In genomic region chr14:61466905-61467280, GRCh38 we compare ENCODE assay signal across 19 cellular contexts.
DNase-seq lines count a peak whose midpoint lies in the region; ATAC-seq and TF ChIP-seq lines count a peak whose summit lies in the region.
"Had no signal": no experiment of that assay in that cellular context is flagged by ENCODE, and none has a peak within 500 bp of the region (broad histone marks: within the 10 kb centered on the region; RNA-seq: fewer than 3 reads in every experiment).

No MANE protein-coding gene starts in this region.

- CTCF ChIA-PET in activated CD4-positive, alpha-beta T cell treated with anti-CD3 and anti-CD28 coated beads for 36 hours (lab: Charles Lee): interaction anchor here (1.5 kb wide), 1 partner anchor 371 kb away, joined by 6 read pairs; no protein-coding TSS in a partner anchor
- CTCF ChIA-PET in IMR-90 (lab: Yijun Ruan, JAX): interaction anchor here (2.7 kb wide), 1 partner anchor 370 kb away, joined by 14 read pairs; no protein-coding TSS in a partner anchor

- H2BK15ac ChIP-seq in IMR-90 (ENCODE audit: low read depth, low read length): peak overlapping the region; percentile 83

- H3K9me3 ChIP-seq in IMR-90 (ENCODE audit: control insufficient read depth, insufficient read depth, low read length) (no peaks in the 10 kb centered on the region), prostate gland (no peaks in the 10 kb centered on the region), body of pancreas (no peaks in the 10 kb centered on the region)

- H3K9me1 ChIP-seq in IMR-90 (ENCODE audit: insufficient read depth, low read length): peaks cover 25% of the 10 kb centered on the region

- H3K79me1 ChIP-seq in IMR-90 (ENCODE audit: low read depth in 1 of 2, low read length in 2 of 2): peaks cover 0 to 27% of the 10 kb centered on the region in 2 experiments; a peak in 2 of 4 replicates

- H2BK120ac ChIP-seq in IMR-90 (ENCODE audit: low read depth, low read length): peak overlapping the region; percentile 88

- no peak overlapping the region for H2AK9ac ChIP-seq in IMR-90 (replicated peaks; ENCODE audit: low read depth, low read length, poor library complexity)

- no peak overlapping the region for H2AFZ ChIP-seq in IMR-90 (replicated peaks; ENCODE audit: low read length, poor library complexity)

- no TSS peak for BruUV-seq in IMR-90 (replicated peaks; lab: Mats Ljungman, UMichigan)

- in situ Hi-C loops in IMR-90 (cut with MboI; ENCODE audit: low sequenced_read_pairs): no loop called here

- H2BK20ac ChIP-seq in IMR-90 (ENCODE audit: low read depth, low read length): peak overlapping the region; percentile 88

- H3K4me1 ChIP-seq in IMR-90 (ENCODE audit: control insufficient read depth, insufficient read depth, low read length): peaks cover 38% of the 10 kb centered on the region
- H3K4me1 ChIP-seq in prostate gland (replicated peaks): peaks cover 5% of the 10 kb centered on the region
- peaks cover 6% of the 10 kb centered on the region for H3K4me1 ChIP-seq in body of pancreas

- no CpG with 5 or more reads among the region's 3 CpGs for WGBS in IMR-90 (ENCODE audit: extremely low coverage in 2 of 2, insufficient read length in 1 of 2), 2 experiments
- WGBS in prostate gland: 58% methylated on average over 3 of the region's 3 CpGs
- WGBS in body of pancreas, 2 donors: 79 to 80% methylated on average over 3 of the region's 3 CpGs

- peak overlapping the region; percentile 82 for H3K4ac ChIP-seq in IMR-90 (ENCODE audit: low read depth, low read length)

- DNase-seq in activated CD4-positive, alpha-beta T cell treated with anti-CD3 and anti-CD28 coated beads for 36 hours: no peak
- no peak for DNase-seq in activated CD4-positive, alpha-beta T cell treated with anti-CD3 and anti-CD28 coated beads, Interleukin-2, amount 10 ng/mL, durations not matched to agents 24 days and 14 days
- DNase-seq in IMR-90: no peak
- DNase-seq in epithelial cell of prostate (ENCODE audit: low read depth, low spot score): no peak
- DNase-seq in prostate gland (ENCODE audit: low spot score): no peak
- DNase-seq in NCI-H524 (lab: John Stamatoyannopoulos, UW): no peak
- no peak for DNase-seq in body of pancreas
- DNase-seq in stimulated activated CD4-positive, alpha-beta T cell treated with anti-CD3 and anti-CD28 coated beads, Interleukin-12 subunit alpha, Interleukin-12 subunit beta, amount 100 ng/mL, for 4 hours: no peak
- DNase-seq: activated T-cell treated with anti-CD3 and anti-CD28 coated beads for 4 hours; COR-L47; GF-D8; natural killer cell; NCI-H1436 treated with DMSO at 0.1 percent for 48 hours; NCI-H524 treated with DMSO at 0.1 percent for 48 hours; stimulated activated naive CD4-positive, alpha-beta T cell treated with Interleukin-2 at 50 U/mL for 16 hours; SW 1271 had no signal

- H3K18ac ChIP-seq in IMR-90 (ENCODE audit: low read depth, low read length): peak overlapping the region; percentile 83

- peak overlapping the region; percentile 46 for H3K14ac ChIP-seq in IMR-90 (replicated peaks; ENCODE audit: low read depth, low read length)

- peaks cover 82% of the 10 kb centered on the region for H3K4me1 Mint-ChIP-seq in activated CD4-positive, alpha-beta T cell treated with anti-CD3 and anti-CD28 coated beads for 36 hours
- H3K4me1 Mint-ChIP-seq in activated CD4-positive, alpha-beta T cell treated with anti-CD3 and anti-CD28 coated beads, Interleukin-2, amount 10 ng/mL, durations not matched to agents 24 days and 14 days: peaks cover 60% of the 10 kb centered on the region

- H3K4me3 Mint-ChIP-seq in activated CD4-positive, alpha-beta T cell treated with anti-CD3 and anti-CD28 coated beads for 36 hours: no peak overlapping the region
- no peak overlapping the region for H3K4me3 Mint-ChIP-seq in activated CD4-positive, alpha-beta T cell treated with anti-CD3 and anti-CD28 coated beads, Interleukin-2, amount 10 ng/mL, durations not matched to agents 24 days and 14 days
- H3K4me3 Mint-ChIP-seq: natural killer cell had no signal

- no peak overlapping the region for H3K4me3 ChIP-seq in IMR-90 (ENCODE audit: insufficient read depth, low read depth, low read length)
- no peak overlapping the region for H3K4me3 ChIP-seq in prostate gland
- no peak overlapping the region for H3K4me3 ChIP-seq in body of pancreas

- H2AK5ac ChIP-seq in IMR-90 (ENCODE audit: low read depth, low read length): peak overlapping the region; percentile 98

- intact Hi-C loops in activated CD4-positive, alpha-beta T cell treated with anti-CD3 and anti-CD28 coated beads for 36 hours (cut with DNase I, micrococcal nuclease): no loop called here
- intact Hi-C loops in activated CD4-positive, alpha-beta T cell treated with anti-CD3 and anti-CD28 coated beads, Interleukin-2, amount 10 ng/mL, durations not matched to agents 24 days and 14 days (cut with micrococcal nuclease): no loop called here
- intact Hi-C loops in IMR-90 (cut with micrococcal nuclease): loop anchor here (2.0 kb wide), 1 partner anchor 284 kb away; no protein-coding TSS in a partner anchor
- intact Hi-C loops in prostate gland (cut with DNase I): no loop called here
- intact Hi-C loops in body of pancreas (cut with DNase I): loop anchor here (5.0 kb wide), 1 partner anchor 260 kb away; no protein-coding TSS in a partner anchor

- peak overlapping the region; percentile 92; the same call in 1 of the 2 replicates for H4K91ac ChIP-seq in IMR-90 (ENCODE audit: insufficient read depth, low read depth, low read length)

- H3K27me3 ChIP-seq in IMR-90 (ENCODE audit: control insufficient read depth, insufficient read depth, low read length): no peaks in the 10 kb centered on the region
- H3K27me3 ChIP-seq in prostate gland (replicated peaks; ENCODE audit: insufficient read depth): no peaks in the 10 kb centered on the region
- H3K27me3 ChIP-seq in body of pancreas: no peaks in the 10 kb centered on the region

- no peak for ATAC-seq in activated CD4-positive, alpha-beta T cell treated with anti-CD3 and anti-CD28 coated beads for 36 hours
- ATAC-seq in IMR-90 (ENCODE audit: low read depth) (no peak), body of pancreas (no peak)
- ATAC-seq: natural killer cell, sciatic nerve had no signal

- H3K36me3 ChIP-seq in IMR-90 (ENCODE audit: control insufficient read depth, insufficient read depth, low read length): no peaks in the 10 kb centered on the region
- no peaks in the 10 kb centered on the region for H3K36me3 ChIP-seq in prostate gland
- no peaks in the 10 kb centered on the region for H3K36me3 ChIP-seq in body of pancreas (replicated peaks in 1 of 2; ENCODE audit: insufficient read depth in 1 of 2, low read depth in 2 of 2)

- peaks cover 3% of the 10 kb centered on the region for H3K9me3 Mint-ChIP-seq in activated CD4-positive, alpha-beta T cell treated with anti-CD3 and anti-CD28 coated beads for 36 hours (ENCODE audit: low read depth)
- H3K9me3 Mint-ChIP-seq in activated CD4-positive, alpha-beta T cell treated with anti-CD3 and anti-CD28 coated beads, Interleukin-2, amount 10 ng/mL, durations not matched to agents 24 days and 14 days: peaks cover 4% of the 10 kb centered on the region
- H3K9me3 Mint-ChIP-seq: natural killer cell had no signal

- dilution Hi-C loops in IMR-90 (cut with HindIII; ENCODE audit: low sequenced_read_pairs, unreplicated experiment): loop anchor here (25.0 kb wide), 1 partner anchor 245 kb away; no protein-coding TSS in a partner anchor

- H3K9ac ChIP-seq in IMR-90 (ENCODE audit: low read depth, low read length): peak overlapping the region; percentile 36
- H3K9ac ChIP-seq: KMS-11 had no signal

- H2BK5ac ChIP-seq in IMR-90 (ENCODE audit: low read depth, low read length, poor library complexity, severe bottlenecking): peak overlapping the region; percentile 22

- no peak overlapping the region; the same call in 1 of the 2 replicates for H3K56ac ChIP-seq in IMR-90 (ENCODE audit: extremely low read depth, insufficient read depth, low read length)

- no peaks in the 10 kb centered on the region for H3K27me3 Mint-ChIP-seq in activated CD4-positive, alpha-beta T cell treated with anti-CD3 and anti-CD28 coated beads for 36 hours
- H3K27me3 Mint-ChIP-seq in activated CD4-positive, alpha-beta T cell treated with anti-CD3 and anti-CD28 coated beads, Interleukin-2, amount 10 ng/mL, durations not matched to agents 24 days and 14 days: no peaks in the 10 kb centered on the region

- TF ChIP-seq RAD21 in IMR-90 (IDR thresholded peaks at IDR 0.05; ENCODE audit: low read length): no peak

- TF ChIP-seq CTCF in IMR-90 (conservative IDR thresholded peaks at IDR 0.05; ENCODE audit: low read depth, low read length) (no peak), prostate gland (IDR thresholded peaks at IDR 0.05) (no peak), body of pancreas (IDR thresholded peaks at IDR 0.05) (no peak)

- H4K5ac ChIP-seq in IMR-90 (ENCODE audit: low read depth, low read length): peak overlapping the region; percentile 69

- H3K27ac ChIP-seq in IMR-90 (ENCODE audit: insufficient read depth, low read length) (peak overlapping the region; percentile 82), epithelial cell of prostate (peak overlapping the region; percentile 60), prostate gland (peak overlapping the region; percentile 50 to 57), body of pancreas (no peak overlapping the region)
- H3K27ac ChIP-seq: 22Rv1, KMS-11 had no signal

- H3K4me2 ChIP-seq in IMR-90 (ENCODE audit: low read depth, low read length): no peak overlapping the region
- H3K4me2 ChIP-seq: KMS-11 had no signal

- no peak overlapping the region; the same call in 1 of the 2 replicates for H3K23ac ChIP-seq in IMR-90 (ENCODE audit: low read depth, low read length)

- POLR2A ChIA-PET in activated CD4-positive, alpha-beta T cell treated with anti-CD3 and anti-CD28 coated beads for 36 hours (lab: Charles Lee): no interaction called here
- POLR2A ChIA-PET in IMR-90 (lab: Charles Lee; ENCODE audit: unreplicated experiment): no interaction called here

- peak overlapping the region; percentile 83 to 97 for H4K8ac ChIP-seq in IMR-90 (ENCODE audit: low read depth in 2 of 2, low read length in 2 of 2)

- H3K36me3 Mint-ChIP-seq in activated CD4-positive, alpha-beta T cell treated with anti-CD3 and anti-CD28 coated beads for 36 hours (ENCODE audit: low read depth): peaks cover 42% of the 10 kb centered on the region
- peaks cover 66% of the 10 kb centered on the region for H3K36me3 Mint-ChIP-seq in activated CD4-positive, alpha-beta T cell treated with anti-CD3 and anti-CD28 coated beads, Interleukin-2, amount 10 ng/mL, durations not matched to agents 24 days and 14 days (ENCODE audit: low read depth)

- TF ChIP-seq POLR2A in IMR-90 (IDR thresholded peaks at IDR 0.05; ENCODE audit: low read depth, low read length) (no peak), prostate gland (IDR thresholded peaks at IDR 0.05) (no peak), body of pancreas (IDR thresholded peaks at IDR 0.05) (no peak)

- H4K20me1 ChIP-seq in IMR-90 (ENCODE audit: insufficient read depth, low read length): no peaks in the 10 kb centered on the region

- H3K27ac Mint-ChIP-seq in activated CD4-positive, alpha-beta T cell treated with anti-CD3 and anti-CD28 coated beads for 36 hours: peak overlapping the region; percentile 68
- H3K27ac Mint-ChIP-seq in activated CD4-positive, alpha-beta T cell treated with anti-CD3 and anti-CD28 coated beads, Interleukin-2, amount 10 ng/mL, durations not matched to agents 24 days and 14 days: no peak overlapping the region
- H3K27ac Mint-ChIP-seq: natural killer cell had no signal

TF ChIP-seq in IMR-90, 13 proteins besides CTCF, POLR2A, EP300 and RAD21 (continues in another document):
- TF ChIP-seq CEBPB (IDR thresholded peaks at IDR 0.05; ENCODE audit: low read depth, low read length): no peak

Comparison
In these comparisons a context has a peak if more than half of its experiments do, and no peak if none do; other contexts are left out.
1. H3K27ac ChIP-seq: peak in IMR-90 (single experiment), epithelial cell of prostate (single experiment) and prostate gland (2 of 2); none in body of pancreas (0 of 4).
2. intact Hi-C loops: an anchor here in IMR-90 (2.0 kb wide) and body of pancreas (5.0 kb wide); none called in activated CD4-positive, alpha-beta T cell treated with anti-CD3 and anti-CD28 coated beads for 36 hours, activated CD4-positive, alpha-beta T cell treated with anti-CD3 and anti-CD28 coated beads, Interleukin-2, amount 10 ng/mL, durations not matched to agents 24 days and 14 days and prostate gland.